In genomic region chr14:22375321-22375930, GRCh38 we compare ENCODE assay signal across 9 cellular contexts.
DNase-seq lines count a peak whose midpoint lies in the region; ATAC-seq and TF ChIP-seq lines count a peak whose summit lies in the region.
"Had no signal": no experiment of that assay in that cellular context is flagged by ENCODE, and none has a peak within 500 bp of the region (broad histone marks: within the 10 kb centered on the region; RNA-seq: fewer than 3 reads in every experiment).

No MANE protein-coding gene starts in this region.

- H3K27ac ChIP-seq in adrenal gland: no peak overlapping the region

- no peak overlapping the region for H3K4me3 ChIP-seq in adrenal gland

- peak; percentile 19 to 70 (median 62) for TF ChIP-seq CTCF in adrenal gland (IDR thresholded peaks at IDR 0.05)

- WGBS in adrenal gland, 4 donors: 1 to 10% (median 5%) methylated on average over 2 of the region's 2 CpGs

- H3K36me3 ChIP-seq in adrenal gland (replicated peaks in 1 of 2): no peaks in the 10 kb centered on the region

- DNase-seq in NCI-H1417 (lab: John Stamatoyannopoulos, UW): peak; percentile 30 to 79 (median 36)
- no peak for DNase-seq in NCI-H1417 treated with DMSO at 0.1 percent for 48 hours (lab: John Stamatoyannopoulos, UW)
- peak; percentile 66 for DNase-seq in NCI-H1694 (lab: John Stamatoyannopoulos, UW)
- peak in 2 of 7 donors; percentile 38 to 44 for DNase-seq in adrenal gland
- DNase-seq in left colon: no peak
- DNase-seq: CD4-positive, CD25-positive, alpha-beta regulatory T cell had no signal

- peaks cover 0 to 2% of the 10 kb centered on the region in 2 donors for H3K4me1 ChIP-seq in adrenal gland (replicated peaks in 1 of 2)

- no peaks in the 10 kb centered on the region for H3K27me3 ChIP-seq in adrenal gland

- H3K9me3 ChIP-seq in adrenal gland (replicated peaks in 1 of 3): no peaks in the 10 kb centered on the region

- TF ChIP-seq POLR2A in adrenal gland (IDR thresholded peaks at IDR 0.05): no peak

- ATAC-seq in left colon (peak; percentile 71), GM18909 (IDR thresholded peaks at IDR 0.05; ENCODE audit: poor library complexity, unreplicated experiment) (no peak), HG02642 (IDR thresholded peaks at IDR 0.05; ENCODE audit: poor library complexity, unreplicated experiment) (no peak), GM19467 (IDR thresholded peaks at IDR 0.05; ENCODE audit: unreplicated experiment) (no peak)

- intact Hi-C loops in adrenal gland (cut with DNase I): loop anchor here in 1 of 2 donors (5.0 kb wide), 1 partner anchor 58 kb away; no protein-coding TSS in a partner anchor
- intact Hi-C loops in left colon (cut with DNase I, micrococcal nuclease): loop anchor here in 1 of 2 donors (5.0 kb wide), 1 partner anchor 58 kb away; no protein-coding TSS in a partner anchor

Comparison
In these comparisons a context has a peak if more than half of its experiments do, and no peak if none do; other contexts are left out.
1. DNase-seq: peak in NCI-H1417 (3 of 3) and NCI-H1694 (single experiment); none in NCI-H1417 treated with DMSO at 0.1 percent for 48 hours (single experiment) and left colon (0 of 2).